Comparison of ENCODE assay signal across 8 cellular contexts in genomic region chr3:149808209-149808829, GRCh38. TPM values are rescaled to one million over a fixed set of nuclear protein-coding genes. Genes with fewer than 3 reads are reported as not detected.
DNase-seq lines count a peak whose midpoint lies in the region; ATAC-seq, FAIRE-seq and TF ChIP-seq lines count a peak whose summit lies in the region.

No MANE protein-coding gene starts in this region.

- H3K4me3 ChIP-seq in pancreas = no peak overlapping the region
- H3K4me3 ChIP-seq in uterus = no peak overlapping the region

- intact Hi-C loops in pancreas (cut with DNase I) (no loop called here), uterus (cut with DNase I; ENCODE audit: low total_unique reads) (no loop called here)

- 26% methylated on average over 4 of the region's 4 CpGs for WGBS in pancreas, 2 donors

- DNase-seq in Daoy (ENCODE audit: low read depth) (peak; percentile 84), RPMI8226 (peak; percentile 83), germinal center (ENCODE audit: low spot score) (peak; percentile 67), pancreas (peak; percentile 44 to 74 (median 65)), uterus (peak; percentile 54 to 64), cortex of kidney (lab: John Stamatoyannopoulos, UW) (no peak)
- peak; percentile 84 for DNase-seq in activated effector memory CD4-positive, alpha-beta T cell treated with anti-CD3 and anti-CD28 coated beads, Interleukin-2, amount 50 U/mL, for 16 hours

- H3K36me3 ChIP-seq in pancreas (no peaks in the 10 kb centered on the region), uterus (no peaks in the 10 kb centered on the region)

- H3K27me3 ChIP-seq in pancreas = no peaks in the 10 kb centered on the region
- H3K27me3 ChIP-seq in uterus = no peaks in the 10 kb centered on the region

- TF ChIP-seq CTCF in LNCAP (IDR thresholded peaks at IDR 0.05) (peak; percentile 87), pancreas (IDR thresholded peaks at IDR 0.05) (peak; percentile 69 to 81 (median 76)), uterus (IDR thresholded peaks at IDR 0.05) (peak; percentile 44 to 73 (median 66))

- peak; percentile 53 for FAIRE-seq in pancreas (lab: Jason Lieb, UNC)

- H3K27ac ChIP-seq in pancreas (no peak overlapping the region), uterus (no peak overlapping the region)

- peak in 3 of 4 donors; percentile 31 to 43 (median 39) for ATAC-seq in pancreas

- H3K4me1 ChIP-seq in pancreas (no peaks in the 10 kb centered on the region), uterus (no peaks in the 10 kb centered on the region)

- H3K9me3 ChIP-seq in pancreas = no peaks in the 10 kb centered on the region
- no peaks in the 10 kb centered on the region for H3K9me3 ChIP-seq in uterus

- TF ChIP-seq POLR2A in uterus (IDR thresholded peaks at IDR 0.05) = no peak

RNA-seq across cellular contexts. Expression of gene RNF13, which starts 4.7 kb away (rescaled TPM):
- total RNA-seq in Daoy (2014; rRNA removed; shearing (Covaris generic)) = 39.5 and 40.5 TPM in 2 replicates
- total RNA-seq in pancreas (10 to 100 TPM; 28.9 to 51.9 (median 37.2) TPM), uterus (100 to 1,000 TPM; 108 to 131 (median 113) TPM)
- 10 to 100 TPM; 18.1 to 35.4 TPM for polyA plus RNA-seq in pancreas

RNA-seq across cellular contexts. Expression of gene ANKUB1, which starts 16.0 kb away (rescaled TPM):
- not detected in 2 replicates for total RNA-seq in Daoy (2014; rRNA removed; shearing (Covaris generic))
- total RNA-seq in pancreas (not detected), uterus (1 to 10 TPM in 1 of 4 donors, under 1 TPM in 1, not detected in 2; 0.51 to 1.0 TPM)
- polyA plus RNA-seq in pancreas = not detected

RNA-seq across cellular contexts. Expression of gene COMMD2, which starts 56.0 kb away (rescaled TPM):
- 40.1 and 88.3 TPM in 2 replicates for total RNA-seq in Daoy (2014; rRNA removed; shearing (Covaris generic))
- total RNA-seq in pancreas = 10 to 100 TPM in 5 of 6 donors, 1 to 10 TPM in 1; 9.0 to 19.2 (median 14.1) TPM
- polyA plus RNA-seq in pancreas = 1 to 10 TPM; 4.4 to 8.4 TPM
- 10 to 100 TPM; 15.6 to 71.8 (median 32.7) TPM for total RNA-seq in uterus
